9 cellular contexts compared by ENCODE assay signal in the genomic region with DNA sequence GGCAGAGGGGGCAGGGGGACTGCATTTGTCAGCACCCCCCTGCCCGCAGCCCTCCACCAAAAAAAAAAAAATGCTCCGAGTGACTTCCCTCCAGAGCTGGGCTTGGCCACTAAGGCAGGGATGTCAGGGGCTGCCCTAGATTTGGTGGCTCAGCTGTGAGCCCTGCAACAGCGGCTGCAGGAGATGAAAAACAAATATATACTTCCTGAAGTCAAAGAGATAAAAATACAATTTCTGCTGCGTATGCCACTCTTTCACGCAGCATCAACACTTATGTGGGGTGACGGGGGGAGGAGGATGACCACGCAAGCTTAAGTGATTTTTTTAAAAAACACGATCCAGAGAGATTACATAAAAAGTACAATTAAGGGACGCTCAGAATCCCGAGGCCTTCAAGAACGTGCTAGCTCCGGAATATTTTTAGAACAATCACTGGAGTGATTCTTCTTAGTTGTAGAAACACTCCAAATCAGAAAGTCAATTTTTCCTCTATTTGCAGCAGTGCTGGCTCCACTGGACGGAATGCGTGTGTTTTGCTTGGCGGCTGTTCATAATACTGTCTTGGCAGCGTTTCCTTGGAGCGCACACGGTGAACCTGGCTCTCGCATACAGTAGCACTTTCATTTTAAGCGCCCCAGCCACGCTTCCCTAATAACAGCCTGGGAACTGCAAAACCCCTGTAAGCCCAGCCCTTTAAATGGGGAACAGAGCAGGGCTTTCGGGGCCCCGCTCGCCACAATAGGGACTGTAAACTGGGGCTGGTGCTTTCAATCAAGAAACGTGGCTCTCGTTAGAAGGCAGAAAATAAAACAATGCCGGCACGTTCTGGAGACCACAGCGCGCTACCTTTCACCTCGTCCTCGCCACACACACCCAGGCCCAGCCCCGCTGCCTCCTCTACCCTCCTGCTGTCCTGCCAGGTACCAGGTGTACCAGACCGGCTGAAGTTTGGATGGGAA.
DNase-seq lines count a peak whose midpoint lies in the region; ATAC-seq and TF ChIP-seq lines count a peak whose summit lies in the region.
"Had no signal": no experiment of that assay in that cellular context is flagged by ENCODE, and none has a peak within 500 bp of the region (broad histone marks: within the 10 kb centered on the region; RNA-seq: fewer than 3 reads in every experiment).

No MANE protein-coding gene starts in this region.

- H3K9me3 ChIP-seq in A673 (ENCODE audit: low read depth, low read length, poor library complexity, severe bottlenecking), result no peaks in the 10 kb centered on the region

- H3K9ac ChIP-seq in rectal smooth muscle tissue (ENCODE audit: low read length), result peak overlapping the region; percentile 25

- H3K9me3 Mint-ChIP-seq in activated T-helper 1 cell treated with anti-CD3 and anti-CD28 coated beads, Interleukin-12 subunit alpha, Interleukin-12 subunit beta, Interleukin-2, Interleukin-4 antibody, amounts not matched to agents 30 ng/mL and 10 ng/mL and 1 ng/mL, durations not matched to agents 14 hours and 24 hours and 36 hours, result no peaks in the 10 kb centered on the region

- peaks cover 20% of the 10 kb centered on the region for H3K36me3 Mint-ChIP-seq in activated T-helper 1 cell treated with anti-CD3 and anti-CD28 coated beads, Interleukin-12 subunit alpha, Interleukin-12 subunit beta, Interleukin-2, Interleukin-4 antibody, amounts not matched to agents 30 ng/mL and 10 ng/mL and 1 ng/mL, durations not matched to agents 14 hours and 24 hours and 36 hours (ENCODE audit: low read depth)

- no TSS peak for BruUV-seq in A673 (replicated peaks; lab: Mats Ljungman, UMichigan)

- POLR2A ChIA-PET in A673 (lab: Charles Lee; ENCODE audit: low non-redundant PET), result interaction anchor here (0.7 kb wide), 1 partner anchor 830 kb away, joined by 4 read pairs; no protein-coding TSS in a partner anchor

- ATAC-seq in HG02642 (IDR thresholded peaks at IDR 0.05; ENCODE audit: poor library complexity, unreplicated experiment), result no peak
- ATAC-seq: GM12878 had no signal

- no peaks in the 10 kb centered on the region for H3K27me3 Mint-ChIP-seq in activated T-helper 1 cell treated with anti-CD3 and anti-CD28 coated beads, Interleukin-12 subunit alpha, Interleukin-12 subunit beta, Interleukin-2, Interleukin-4 antibody, amounts not matched to agents 30 ng/mL and 10 ng/mL and 1 ng/mL, durations not matched to agents 14 hours and 24 hours and 36 hours (ENCODE audit: insufficient read depth)

- CTCF ChIA-PET in A673 (lab: Charles Lee), result interaction anchor here (0.6 kb wide), 1 partner anchor 155 kb away, joined by 6 read pairs; no protein-coding TSS in a partner anchor

- TF ChIP-seq CTCF in A673 (conservative IDR thresholded peaks at IDR 0.05; ENCODE audit: low read depth, low read length) (no peak), fibroblast of pulmonary artery (IDR thresholded peaks at IDR 0.05; ENCODE audit: low read length, missing control alignments) (no peak)

- intact Hi-C loops in A673 (cut with micrococcal nuclease; ENCODE audit: unreplicated experiment), result no loop called here
- intact Hi-C loops in activated T-helper 1 cell treated with anti-CD3 and anti-CD28 coated beads, Interleukin-12 subunit alpha, Interleukin-12 subunit beta, Interleukin-2, Interleukin-4 antibody, amounts not matched to agents 30 ng/mL and 10 ng/mL and 1 ng/mL, durations not matched to agents 14 hours and 24 hours and 36 hours (cut with micrococcal nuclease), result loop anchor here (1.0 to 5.0 kb wide), 10 partner anchors 11 to 1735 kb away; a partner anchor contains a TSS

- DNase-seq in A673 (ENCODE audit: low spot score) (peak; percentile 81), HT-29 (ENCODE audit: low spot score) (peak; percentile 39), fibroblast of pulmonary artery (ENCODE audit: low read depth) (peak; percentile 71), NCI-H345 treated with DMSO at 0.1 percent for 48 hours (lab: John Stamatoyannopoulos, UW; ENCODE audit: unreplicated experiment) (no peak)
- DNase-seq in activated T-helper 1 cell treated with anti-CD3 and anti-CD28 coated beads, Interleukin-12 subunit alpha, Interleukin-12 subunit beta, Interleukin-2, Interleukin-4 antibody, amounts not matched to agents 30 ng/mL and 10 ng/mL and 1 ng/mL, durations not matched to agents 14 hours and 24 hours and 36 hours (ENCODE audit: low spot score), result no peak
- DNase-seq in NK-92 treated with Interleukin-12 subunit alpha and Interleukin-12 subunit beta, amount 100 ng/mL, for 24 hours (lab: John Stamatoyannopoulos, UW), result no peak

- H3K27me3 ChIP-seq in A673 (replicated peaks; ENCODE audit: insufficient read depth, low read depth, low read length, poor library complexity), result no peaks in the 10 kb centered on the region
- H3K27me3 ChIP-seq in rectal smooth muscle tissue (ENCODE audit: control insufficient read depth, insufficient read depth, low read length), result no peaks in the 10 kb centered on the region

- peak overlapping the region; percentile 99 for H3K27ac Mint-ChIP-seq in activated T-helper 1 cell treated with anti-CD3 and anti-CD28 coated beads, Interleukin-12 subunit alpha, Interleukin-12 subunit beta, Interleukin-2, Interleukin-4 antibody, amounts not matched to agents 30 ng/mL and 10 ng/mL and 1 ng/mL, durations not matched to agents 14 hours and 24 hours and 36 hours

- H3K4me3 Mint-ChIP-seq in activated T-helper 1 cell treated with anti-CD3 and anti-CD28 coated beads, Interleukin-12 subunit alpha, Interleukin-12 subunit beta, Interleukin-2, Interleukin-4 antibody, amounts not matched to agents 30 ng/mL and 10 ng/mL and 1 ng/mL, durations not matched to agents 14 hours and 24 hours and 36 hours, result peak overlapping the region; percentile 90

- H3K27ac ChIP-seq in A673 (ENCODE audit: low read depth, low read length, poor library complexity, severe bottlenecking), result peak overlapping the region; percentile 63
- peak overlapping the region; percentile 6 for H3K27ac ChIP-seq in rectal smooth muscle tissue (ENCODE audit: low read depth, low read length)

- H3K4me3 ChIP-seq in A673 (ENCODE audit: low read depth, low read length, poor library complexity, severe bottlenecking) (peak overlapping the region; percentile 30), fibroblast of pulmonary artery (replicated peaks; ENCODE audit: low read depth, low read length) (peak overlapping the region; percentile 36), rectal smooth muscle tissue (ENCODE audit: low read length) (peak overlapping the region; percentile 59)
- H3K4me3 ChIP-seq: GM12878 had no signal

- H3K36me3 ChIP-seq in A673 (ENCODE audit: insufficient read depth, low read length, poor library complexity, severe bottlenecking) (peaks cover 28% of the 10 kb centered on the region), rectal smooth muscle tissue (ENCODE audit: control insufficient read depth, insufficient read depth, low read length) (no peaks in the 10 kb centered on the region)

- H3K4me1 ChIP-seq in A673 (ENCODE audit: insufficient read depth, low read length, poor library complexity, severe bottlenecking) (peaks cover 93% of the 10 kb centered on the region), rectal smooth muscle tissue (ENCODE audit: control insufficient read depth, insufficient read depth, low read length) (peaks cover 6% of the 10 kb centered on the region)

- H3K4me1 Mint-ChIP-seq in activated T-helper 1 cell treated with anti-CD3 and anti-CD28 coated beads, Interleukin-12 subunit alpha, Interleukin-12 subunit beta, Interleukin-2, Interleukin-4 antibody, amounts not matched to agents 30 ng/mL and 10 ng/mL and 1 ng/mL, durations not matched to agents 14 hours and 24 hours and 36 hours (ENCODE audit: low read depth), result peaks cover 93% of the 10 kb centered on the region

Comparison
In these comparisons a context has a peak if more than half of its experiments do, and no peak if none do; other contexts are left out.
1. DNase-seq: peak in A673 (single experiment), HT-29 (single experiment) and fibroblast of pulmonary artery (single experiment); none in activated T-helper 1 cell treated with anti-CD3 and anti-CD28 coated beads, Interleukin-12 subunit alpha, Interleukin-12 subunit beta, Interleukin-2, Interleukin-4 antibody, amounts not matched to agents 30 ng/mL and 10 ng/mL and 1 ng/mL, durations not matched to agents 14 hours and 24 hours and 36 hours (single experiment), NK-92 treated with Interleukin-12 subunit alpha and Interleukin-12 subunit beta, amount 100 ng/mL, for 24 hours (single experiment) and NCI-H345 treated with DMSO at 0.1 percent for 48 hours (single experiment).
2. Peak in every context shown above with its lines, with median percentiles within 50 percentile points of each other: H3K4me3 ChIP-seq.